Comparison of ENCODE assay signal across 39 cellular contexts in genomic region chr1:62392951-62393350, GRCh38.
"Had no signal": no experiment of that assay in that cellular context is flagged by ENCODE, and none has a peak within 500 bp of the region (broad histone marks: within the 10 kb centered on the region; RNA-seq: fewer than 3 reads in every experiment).

No MANE protein-coding gene starts in this region.

- ATAC-seq: activated naive CD4-positive, alpha-beta T cell treated with anti-CD3 and anti-CD28 coated beads, Interleukin-2, amount 50 U/mL, for 72 hours; activated naive CD8-positive, alpha-beta T cell treated with anti-CD3 and anti-CD28 coated beads, Interleukin-2, amount 50 U/mL, for 24 hours; activated T-cell treated with anti-CD3 and anti-CD28 coated beads, Interleukin-2, amount 50 U/mL, for 4 hours; activated T-cell treated with anti-CD3 and anti-CD28 coated beads, Interleukin-2, amount 50 U/mL, for 72 hours; activated T-helper 17 cell treated with anti-CD3 and anti-CD28 coated beads, Interleukin-2, amount 50 U/mL, for 72 hours; body of pancreas had no signal

- H3K27me3 Mint-ChIP-seq: activated naive CD8-positive, alpha-beta T cell had no signal

- H3K27me3 ChIP-seq: adrenal gland, ascending aorta, body of pancreas, brain microvascular endothelial cell, breast epithelium, cardiac muscle cell had no signal

- H3K27ac Mint-ChIP-seq: activated naive CD4-positive, alpha-beta T cell treated with anti-CD3 and anti-CD28 coated beads for 36 hours; activated naive CD4-positive, alpha-beta T cell treated with anti-CD3 and anti-CD28 coated beads, Interleukin-2, amount 10 ng/mL, durations not matched to agents 7 days and 5 days; activated naive CD4-positive, alpha-beta T cell treated with anti-CD3 and anti-CD28 coated beads, Interleukin-2, amount 50 U/mL, for 24 hours; activated naive CD4-positive, alpha-beta T cell treated with anti-CD3 and anti-CD28 coated beads, Interleukin-2, amount 50 U/mL, for 72 hours; activated naive CD8-positive, alpha-beta T cell; activated naive CD8-positive, alpha-beta T cell treated with anti-CD3 and anti-CD28 coated beads for 36 hours; activated naive CD8-positive, alpha-beta T cell treated with anti-CD3 and anti-CD28 coated beads, Interleukin-2, amount 10 ng/mL, durations not matched to agents 7 days and 5 days; activated naive CD8-positive, alpha-beta T cell treated with anti-CD3 and anti-CD28 coated beads, Interleukin-2, amount 50 U/mL, for 24 hours; activated T-cell treated with anti-CD3 and anti-CD28 coated beads, Interleukin-2, amount 50 U/mL, for 24 hours; activated T-cell treated with anti-CD3 and anti-CD28 coated beads, Interleukin-2, amount 50 U/mL, for 72 hours; activated T-helper 1 cell treated with anti-CD3 and anti-CD28 coated beads, Interleukin-12 subunit alpha, Interleukin-12 subunit beta, Interleukin-2, Interleukin-4 antibody, amounts not matched to agents 30 ng/mL and 10 ng/mL and 1 ng/mL, durations not matched to agents 14 hours and 24 hours and 36 hours; activated T-helper 17 cell treated with anti-CD3 and anti-CD28 coated beads, Interleukin-2, amount 50 U/mL, for 72 hours; activated T-helper 2 cell treated with anti-CD3 and anti-CD28 coated beads, Interferon-gamma antibody, Interleukin-2, Interleukin-4, amounts not matched to agents 10 μg/mL and 5 μg/mL and 100 μg/mL, durations not matched to agents 14 hours and 24 hours and 36 hours; brain had no signal

- H3K36me3 ChIP-seq: adrenal gland, ascending aorta, brain microvascular endothelial cell, breast epithelium, cardiac muscle cell had no signal

- DNase-seq: activated effector memory CD4-positive, alpha-beta T cell treated with anti-CD3 and anti-CD28 coated beads, Interleukin-2, amount 50 U/mL, for 16 hours; activated effector memory CD4-positive, alpha-beta T cell treated with Interleukin-2 at 50 U/mL for 16 hours; activated gamma-delta T cell; activated gamma-delta T cell treated with Interleukin-2 at 50 U/mL for 16 hours; activated naive CD4-positive, alpha-beta T cell; activated naive CD4-positive, alpha-beta T cell treated with anti-CD3 and anti-CD28 coated beads for 36 hours; activated naive CD4-positive, alpha-beta T cell treated with anti-CD3 and anti-CD28 coated beads, Interleukin-2, amount 10 ng/mL, durations not matched to agents 7 days and 5 days; activated naive CD4-positive, alpha-beta T cell treated with anti-CD3 and anti-CD28 coated beads, Interleukin-2, amount 50 U/mL, for 16 hours; activated naive CD4-positive, alpha-beta T cell treated with Interleukin-2 at 50 U/mL for 16 hours; activated naive CD8-positive, alpha-beta T cell treated with anti-CD3 and anti-CD28 coated beads for 36 hours; activated naive CD8-positive, alpha-beta T cell treated with anti-CD3 and anti-CD28 coated beads, Interleukin-2, amount 10 ng/mL, durations not matched to agents 7 days and 5 days; activated naive CD8-positive, alpha-beta T cell treated with anti-CD3 and anti-CD28 coated beads, Interleukin-2, amount 50 U/mL, for 24 hours; activated T-cell treated with anti-CD3 and anti-CD28 coated beads, Interleukin-2, amount 50 U/mL, for 24 hours; activated T-cell treated with anti-CD3 and anti-CD28 coated beads, Interleukin-2, amount 50 U/mL, for 4 hours; activated T-cell treated with anti-CD3 and anti-CD28 coated beads, Interleukin-2, amount 50 U/mL, for 48 hours; activated T-cell treated with anti-CD3 and anti-CD28 coated beads, Interleukin-2, amount 50 U/mL, for 72 hours; adrenal gland; amniotic stem cell; amygdala; anterior cingulate cortex; aorta; body of pancreas; brain microvascular endothelial cell; caudate nucleus; central memory CD4-positive, alpha-beta T cell; cerebellar nuclear complex had no signal

- H3K4me3 Mint-ChIP-seq: activated naive CD4-positive, alpha-beta T cell treated with anti-CD3 and anti-CD28 coated beads for 36 hours; activated naive CD4-positive, alpha-beta T cell treated with anti-CD3 and anti-CD28 coated beads, Interleukin-2, amount 10 ng/mL, durations not matched to agents 7 days and 5 days; activated naive CD4-positive, alpha-beta T cell treated with anti-CD3 and anti-CD28 coated beads, Interleukin-2, amount 50 U/mL, for 24 hours; activated naive CD8-positive, alpha-beta T cell; activated naive CD8-positive, alpha-beta T cell treated with anti-CD3 and anti-CD28 coated beads for 36 hours; activated naive CD8-positive, alpha-beta T cell treated with anti-CD3 and anti-CD28 coated beads, Interleukin-2, amount 10 ng/mL, durations not matched to agents 7 days and 5 days; activated naive CD8-positive, alpha-beta T cell treated with anti-CD3 and anti-CD28 coated beads, Interleukin-2, amount 50 U/mL, for 24 hours; activated T-cell treated with anti-CD3 and anti-CD28 coated beads, Interleukin-2, amount 50 U/mL, for 24 hours; activated T-cell treated with anti-CD3 and anti-CD28 coated beads, Interleukin-2, amount 50 U/mL, for 4 hours; activated T-cell treated with anti-CD3 and anti-CD28 coated beads, Interleukin-2, amount 50 U/mL, for 72 hours; activated T-helper 1 cell treated with anti-CD3 and anti-CD28 coated beads, Interleukin-12 subunit alpha, Interleukin-12 subunit beta, Interleukin-2, Interleukin-4 antibody, amounts not matched to agents 30 ng/mL and 10 ng/mL and 1 ng/mL, durations not matched to agents 14 hours and 24 hours and 36 hours; activated T-helper 17 cell treated with anti-CD3 and anti-CD28 coated beads, Interleukin-2, amount 50 U/mL, for 72 hours; brain; central memory CD8-positive, alpha-beta T cell had no signal

- FAIRE-seq: astrocyte, bronchial epithelial cell had no signal

- H3K4me1 ChIP-seq: adrenal gland, ascending aorta, body of pancreas, breast epithelium had no signal

- H3K9me3 ChIP-seq: adrenal gland, ascending aorta, body of pancreas, breast epithelium had no signal

- H3K4me1 Mint-ChIP-seq: activated naive CD4-positive, alpha-beta T cell treated with anti-CD3 and anti-CD28 coated beads, Interleukin-2, amount 10 ng/mL, durations not matched to agents 7 days and 5 days; activated naive CD4-positive, alpha-beta T cell treated with anti-CD3 and anti-CD28 coated beads, Interleukin-2, amount 50 U/mL, for 24 hours; activated naive CD8-positive, alpha-beta T cell treated with anti-CD3 and anti-CD28 coated beads for 36 hours; activated naive CD8-positive, alpha-beta T cell treated with anti-CD3 and anti-CD28 coated beads, Interleukin-2, amount 10 ng/mL, durations not matched to agents 7 days and 5 days; activated naive CD8-positive, alpha-beta T cell treated with anti-CD3 and anti-CD28 coated beads, Interleukin-2, amount 50 U/mL, for 24 hours; activated T-helper 17 cell treated with anti-CD3 and anti-CD28 coated beads, Interleukin-2, amount 50 U/mL, for 72 hours; central memory CD8-positive, alpha-beta T cell had no signal

- H3K27ac ChIP-seq: adrenal gland, ascending aorta, body of pancreas, brain microvascular endothelial cell, breast epithelium, cardiac muscle cell had no signal

- H3K36me3 Mint-ChIP-seq: activated naive CD4-positive, alpha-beta T cell treated with anti-CD3 and anti-CD28 coated beads, Interleukin-2, amount 10 ng/mL, durations not matched to agents 7 days and 5 days; activated naive CD4-positive, alpha-beta T cell treated with anti-CD3 and anti-CD28 coated beads, Interleukin-2, amount 50 U/mL, for 24 hours; activated naive CD4-positive, alpha-beta T cell treated with anti-CD3 and anti-CD28 coated beads, Interleukin-2, amount 50 U/mL, for 72 hours; activated naive CD8-positive, alpha-beta T cell; activated naive CD8-positive, alpha-beta T cell treated with anti-CD3 and anti-CD28 coated beads for 36 hours; activated naive CD8-positive, alpha-beta T cell treated with anti-CD3 and anti-CD28 coated beads, Interleukin-2, amount 10 ng/mL, durations not matched to agents 7 days and 5 days; brain had no signal

- H3K4me3 ChIP-seq: adrenal gland, ascending aorta, body of pancreas, breast epithelium, cardiac muscle cell had no signal
